In genomic region chr2:143313861-143314260, GRCh38 we compare ENCODE assay signal across 20 cellular contexts.
"Had no signal": no experiment of that assay in that cellular context is flagged by ENCODE, and none has a peak within 500 bp of the region (broad histone marks: within the 10 kb centered on the region; RNA-seq: fewer than 3 reads in every experiment).

No MANE protein-coding gene starts in this region.

- H3K4me3 ChIP-seq: MG63 had no signal

- H3K9ac ChIP-seq: SK-N-SH had no signal

- H3K36me3 ChIP-seq: MG63 had no signal

- H3K9me3 ChIP-seq: MG63, SK-N-SH had no signal

- H3K27me3 ChIP-seq: MG63 had no signal

- H3K4me2 ChIP-seq: SK-N-SH had no signal

- DNase-seq: Karpas-422, KG1, MG63, NCI-H1092, NCI-H1105 treated with DMSO at 0.1 percent for 48 hours, NCI-H1417 treated with DMSO at 0.1 percent for 48 hours, NCI-H146, NCI-H1930, NCI-H2081, NCI-H2107, NCI-H2227 treated with DMSO at 0.1 percent for 48 hours, NCI-H526 treated with DMSO at 0.1 percent for 48 hours, NCI-H748 treated with DMSO at 0.1 percent for 48 hours, SHP77, SK-N-SH, SW 1271 had no signal

- H3K27ac ChIP-seq: HL-60, RWPE1 had no signal

- FAIRE-seq: HTR-8/SVneo, RCC 7860 had no signal
